ENCODE assay signal across 8 cellular contexts in the genomic region with DNA sequence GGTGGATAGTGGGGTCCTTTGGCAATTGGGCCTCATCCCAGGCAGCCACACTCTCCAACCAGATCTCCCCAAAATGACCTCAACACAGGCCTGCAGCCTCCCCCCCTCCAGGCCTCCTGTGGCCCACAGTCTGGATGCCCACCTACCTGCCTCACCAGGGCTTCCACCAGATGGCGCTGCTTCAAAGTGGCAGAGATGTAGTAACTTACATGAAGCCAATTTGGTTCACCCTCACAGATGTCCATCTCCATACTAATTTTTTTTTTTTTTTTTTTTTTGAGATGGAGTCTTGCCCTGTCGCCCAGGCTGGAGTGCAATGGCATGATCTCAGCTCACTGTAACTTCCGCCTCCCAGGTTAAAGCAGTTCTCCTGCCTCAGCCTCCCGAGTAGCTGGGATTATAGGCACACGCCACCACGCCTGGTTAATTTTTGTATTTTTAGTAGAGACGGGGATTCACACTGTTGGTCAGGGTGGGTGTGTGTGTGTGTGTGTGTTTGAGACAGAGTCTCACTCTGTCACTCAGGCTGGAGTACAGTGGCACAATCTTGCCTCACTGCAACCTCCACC. TPM values are rescaled to one million over a fixed set of nuclear protein-coding genes. Genes with fewer than 3 reads are reported as not detected.
DNase-seq lines count a peak whose midpoint lies in the region; ATAC-seq and TF ChIP-seq lines count a peak whose summit lies in the region.
"Not testable (repeated sequence)": the region's sequence is repeated elsewhere in the genome, so short reads cannot be mapped to it uniquely, and the experiment has no call there.

No MANE protein-coding gene starts in this region.

- not testable (repeated sequence) for H3K27me3 Mint-ChIP-seq in activated CD4-positive, alpha-beta memory T cell treated with anti-CD3 and anti-CD28 coated beads, Interleukin-2, amount 10 ng/mL, durations not matched to agents 7 days and 5 days; central memory CD8-positive, alpha-beta T cell

- H3K4me3 ChIP-seq in GM12864 (ENCODE audit: low read depth, low read length); OCI-LY1 (ENCODE audit: low read depth, low read length, poor library complexity, severe bottlenecking); smooth muscle cell; uterus: not testable (repeated sequence)

- 77% methylated on average over 7 of the region's 7 CpGs for WGBS in smooth muscle cell (ENCODE audit: low lambda C conversion rate)

- H3K27me3 ChIP-seq in OCI-LY1 (ENCODE audit: insufficient read depth, low read length); smooth muscle cell (ENCODE audit: low read depth); uterus: not testable (repeated sequence)

- H3K27ac ChIP-seq in OCI-LY1 (ENCODE audit: low read depth, low read length, poor library complexity, severe bottlenecking); smooth muscle cell (ENCODE audit: low read depth); uterus: not testable (repeated sequence)

- intact Hi-C loops in uterus (cut with DNase I; ENCODE audit: low total_unique reads) = not testable (repeated sequence)

- H3K9me3 Mint-ChIP-seq in activated CD4-positive, alpha-beta memory T cell treated with anti-CD3 and anti-CD28 coated beads, Interleukin-2, amount 10 ng/mL, durations not matched to agents 7 days and 5 days; central memory CD8-positive, alpha-beta T cell: not testable (repeated sequence)

- POLR2A ChIA-PET in activated CD4-positive, alpha-beta memory T cell treated with anti-CD3 and anti-CD28 coated beads, Interleukin-2, amount 10 ng/mL, durations not matched to agents 7 days and 5 days (lab: Charles Lee) = not testable (repeated sequence)

- not testable (repeated sequence) for H3K4me3 Mint-ChIP-seq in activated CD4-positive, alpha-beta memory T cell treated with anti-CD3 and anti-CD28 coated beads, Interleukin-2, amount 10 ng/mL, durations not matched to agents 7 days and 5 days; central memory CD8-positive, alpha-beta T cell

- not testable (repeated sequence) for H3K79me2 ChIP-seq in OCI-LY1 (ENCODE audit: insufficient read depth, low read length); smooth muscle cell (ENCODE audit: low read depth)

- H3K4me1 ChIP-seq in OCI-LY1 (ENCODE audit: insufficient read depth, low read length, severe bottlenecking); smooth muscle cell (ENCODE audit: low read depth); uterus: not testable (repeated sequence)

- not testable (repeated sequence) for H3F3A ChIP-seq in OCI-LY1 (ENCODE audit: insufficient read depth, low read length); smooth muscle cell (ENCODE audit: low read depth)

- DNase-seq in GM12864 (ENCODE audit: low read depth) (peak; percentile 37), Kasumi-1 (lab: John Stamatoyannopoulos, UW) (peak; percentile 34 to 68), iPS-NIHi7 (ENCODE audit: extremely low spot score) (peak; percentile 90), uterus (peak; percentile 55 to 66)
- peak; percentile 84 for DNase-seq in activated CD4-positive, alpha-beta memory T cell treated with anti-CD3 and anti-CD28 coated beads, Interleukin-2, amount 10 ng/mL, durations not matched to agents 7 days and 5 days
- DNase-seq in central memory CD8-positive, alpha-beta T cell (ENCODE audit: low spot score in 2 of 2) = peak; percentile 62 to 68
- DNase-seq in smooth muscle cell (lab: John Stamatoyannopoulos, UW; ENCODE audit: unreplicated experiment) = not testable (repeated sequence)

- not testable (repeated sequence) for H4K20me1 ChIP-seq in OCI-LY1 (ENCODE audit: insufficient read depth, low read length)
- peaks cover 12% of the 10 kb centered on the region for H4K20me1 ChIP-seq in smooth muscle cell (ENCODE audit: low read depth)

- not testable (repeated sequence) for TF ChIP-seq POLR2A in uterus (IDR thresholded peaks at IDR 0.05)

- not testable (repeated sequence) for H3K4me1 Mint-ChIP-seq in activated CD4-positive, alpha-beta memory T cell treated with anti-CD3 and anti-CD28 coated beads, Interleukin-2, amount 10 ng/mL, durations not matched to agents 7 days and 5 days; central memory CD8-positive, alpha-beta T cell

- not testable (repeated sequence) for H3K9me2 ChIP-seq in OCI-LY1 (ENCODE audit: low read depth, low read length)

- TF ChIP-seq CTCF in GM12864 (IDR thresholded peaks at IDR 0.05; ENCODE audit: low read depth, low read length, missing control alignments) = peak; percentile 78
- TF ChIP-seq CTCF in OCI-LY1 (IDR thresholded peaks at IDR 0.05; ENCODE audit: low read length) = peak; percentile 61
- TF ChIP-seq CTCF in smooth muscle cell (IDR thresholded peaks at IDR 0.05; ENCODE audit: borderline replicate concordance, insufficient read depth, poor library complexity, severe bottlenecking) = peak; percentile 64
- peak; percentile 37 to 61 (median 53) for TF ChIP-seq CTCF in uterus (IDR thresholded peaks at IDR 0.05)

- not testable (repeated sequence) for H3K27ac Mint-ChIP-seq in activated CD4-positive, alpha-beta memory T cell treated with anti-CD3 and anti-CD28 coated beads, Interleukin-2, amount 10 ng/mL, durations not matched to agents 7 days and 5 days; central memory CD8-positive, alpha-beta T cell (ENCODE audit: low read depth)

- not testable (repeated sequence) for H2AFZ ChIP-seq in OCI-LY1 (ENCODE audit: low read length); smooth muscle cell (ENCODE audit: low read depth)

- H3K4me2 ChIP-seq in OCI-LY1 (ENCODE audit: low read length); smooth muscle cell: not testable (repeated sequence)

- not testable (repeated sequence) for H3K9me3 ChIP-seq in OCI-LY1 (ENCODE audit: low read length); smooth muscle cell (replicated peaks; ENCODE audit: low read depth); uterus

- H3K9ac ChIP-seq in OCI-LY1 (ENCODE audit: low read length); smooth muscle cell (ENCODE audit: low read depth): not testable (repeated sequence)

- H3K36me3 ChIP-seq in OCI-LY1 (ENCODE audit: insufficient read depth, low read length); smooth muscle cell (ENCODE audit: low read depth); uterus: not testable (repeated sequence)

- H3K36me3 Mint-ChIP-seq in activated CD4-positive, alpha-beta memory T cell treated with anti-CD3 and anti-CD28 coated beads, Interleukin-2, amount 10 ng/mL, durations not matched to agents 7 days and 5 days (ENCODE audit: low read depth); central memory CD8-positive, alpha-beta T cell (ENCODE audit: insufficient read depth): not testable (repeated sequence)

- CTCF ChIA-PET in activated CD4-positive, alpha-beta memory T cell treated with anti-CD3 and anti-CD28 coated beads, Interleukin-2, amount 10 ng/mL, durations not matched to agents 7 days and 5 days (lab: Charles Lee) = interaction anchor here (0.7 to 8.1 kb wide), 14 partner anchors 10 to 1134 kb away, joined by 3 to 82 read pairs (median 4); no protein-coding TSS in a partner anchor

- peak; percentile 51 for ATAC-seq in central memory CD8-positive, alpha-beta T cell (replicated peaks; ENCODE audit: extremely low read depth, poor library complexity, severe bottlenecking)

RNA-seq across cellular contexts. Expression of a gene that starts 33.6 kb away (rescaled TPM):
- total RNA-seq in activated CD4-positive, alpha-beta memory T cell treated with anti-CD3 and anti-CD28 coated beads, Interleukin-2, amount 10 ng/mL, durations not matched to agents 7 days and 5 days = 1 to 10 TPM; 5.3 to 5.9 TPM
- 110 and 124 TPM in 2 replicates for total RNA-seq in smooth muscle cell
- 111 and 133 TPM in 2 replicates for polyA plus RNA-seq in smooth muscle cell
- 10 to 100 TPM; 13.6 to 91.4 (median 69.1) TPM for total RNA-seq in uterus
